Comparison of ENCODE assay signal across 17 cellular contexts in genomic region chr10:78545756-78546155, GRCh38.
DNase-seq lines count a peak whose midpoint lies in the region; ATAC-seq and TF ChIP-seq lines count a peak whose summit lies in the region.
"Had no signal": no experiment of that assay in that cellular context is flagged by ENCODE, and none has a peak within 500 bp of the region (broad histone marks: within the 10 kb centered on the region; RNA-seq: fewer than 3 reads in every experiment).

No MANE protein-coding gene starts in this region.

- no peaks in the 10 kb centered on the region for H3K79me2 ChIP-seq in PC-3 (ENCODE audit: low read length)

- no peaks in the 10 kb centered on the region for H3K9me3 ChIP-seq in PC-3 (ENCODE audit: low read length)
- H3K9me3 ChIP-seq: MG63 had no signal

- peaks cover 16% of the 10 kb centered on the region for H3K27me3 Mint-ChIP-seq in nephron (ENCODE audit: low read depth)

- POLR2A ChIA-PET in PC-3 (lab: Charles Lee; ENCODE audit: unreplicated experiment), result interaction anchor here (0.7 kb wide), 1 partner anchor 21 kb away, joined by 4 read pairs; no protein-coding TSS in a partner anchor

- peak overlapping the region in 2 of 3 experiments; percentile 65 to 73 for H3K27ac Mint-ChIP-seq in nephron
- H3K27ac Mint-ChIP-seq: T-helper 1 cell treated with Interleukin-12 subunit alpha and Interleukin-12 subunit beta and Interleukin-4 antibody, amounts not matched to agents 30 μg/mL and 1 μg/mL, for 36 hours had no signal

- no peak overlapping the region for H3K9ac ChIP-seq in PC-3 (ENCODE audit: low read length)

- no peaks in the 10 kb centered on the region for H3K36me3 ChIP-seq in PC-3 (ENCODE audit: low read depth, low read length)
- H3K36me3 ChIP-seq: MG63 had no signal

- no peak overlapping the region for H3K4me2 ChIP-seq in PC-3 (ENCODE audit: low read length)

- intact Hi-C loops in PC-3 (cut with micrococcal nuclease), result no loop called here

- CTCF ChIA-PET in PC-3 (lab: Charles Lee), result no interaction called here

- BruUV-seq in PC-3 (replicated peaks; lab: Mats Ljungman, UMichigan), result no TSS peak

- no peak for TF ChIP-seq EP300 in Ishikawa (IDR thresholded peaks at IDR 0.05; ENCODE audit: borderline replicate concordance)

- peak overlapping the region; percentile 19 for H2AFZ ChIP-seq in PC-3 (ENCODE audit: low read length)

- H3K9me2 ChIP-seq in PC-3 (replicated peaks; ENCODE audit: low read length), result 0 out of 2 replicates have a peak, but pooled peaks cover 1% of the 10 kb centered on the region

- H4K20me1 ChIP-seq in PC-3 (ENCODE audit: low read length), result no peaks in the 10 kb centered on the region

- DNase-seq in NCI-H748 (lab: John Stamatoyannopoulos, UW; ENCODE audit: unreplicated experiment) (peak; percentile 3), NCI-H748 treated with DMSO at 0.1 percent for 48 hours (lab: John Stamatoyannopoulos, UW) (no peak), PC-3 (no peak), activated T-cell treated with anti-CD3 and anti-CD28 coated beads for 4 hours (no peak), SK-N-DZ (ENCODE audit: low spot score) (no peak)
- DNase-seq: DMS153, H7, KG1, MG63, NCI-H1105, NCI-H1694, NCI-H2107, Right ventricle myocardium superior had no signal

- H3K9me3 Mint-ChIP-seq in nephron, result no peaks in the 10 kb centered on the region
- H3K9me3 Mint-ChIP-seq: T-helper 1 cell treated with Interleukin-12 subunit alpha and Interleukin-12 subunit beta and Interleukin-4 antibody, amounts not matched to agents 30 μg/mL and 1 μg/mL, for 36 hours had no signal

- peaks cover 66% of the 10 kb centered on the region for H3K4me1 Mint-ChIP-seq in nephron

- peaks cover 20% of the 10 kb centered on the region for H3K4me1 ChIP-seq in PC-3 (ENCODE audit: insufficient read depth, low read length)

- H3K4me3 ChIP-seq in PC-3 (ENCODE audit: low read length), result no peak overlapping the region
- H3K4me3 ChIP-seq: MG63 had no signal

- TF ChIP-seq CTCF in PC-3 (conservative IDR thresholded peaks at IDR 0.05; ENCODE audit: low read depth, low read length), result no peak
- no peak for TF ChIP-seq CTCF in nephron (IDR thresholded peaks at IDR 0.05; ENCODE audit: unreplicated experiment in 3 of 3)

- H3K36me3 Mint-ChIP-seq in nephron (ENCODE audit: low read depth), result no peaks in the 10 kb centered on the region

- no peak for TF ChIP-seq RAD21 in Ishikawa (IDR thresholded peaks at IDR 0.05; ENCODE audit: low read depth)

- peaks cover 7% of the 10 kb centered on the region for H3F3A ChIP-seq in PC-3 (ENCODE audit: low read length, unreplicated experiment)

- ATAC-seq in PC-3, result no peak

- no peak overlapping the region for H3K4me3 Mint-ChIP-seq in nephron
- H3K4me3 Mint-ChIP-seq: T-helper 1 cell treated with Interleukin-12 subunit alpha and Interleukin-12 subunit beta and Interleukin-4 antibody, amounts not matched to agents 30 μg/mL and 1 μg/mL, for 36 hours had no signal

- H3K27me3 ChIP-seq in PC-3 (ENCODE audit: low read length), result peaks cover 47% of the 10 kb centered on the region
- H3K27me3 ChIP-seq: MG63 had no signal

- H3K27ac ChIP-seq in PC-3 (ENCODE audit: low read length), result no peak overlapping the region
- H3K27ac ChIP-seq: C4-2B had no signal

TF ChIP-seq in Ishikawa, 13 proteins besides CTCF, POLR2A, EP300 and RAD21:
- TF ChIP-seq CEBPB (IDR thresholded peaks at IDR 0.05) (no peak), YY1 (IDR thresholded peaks at IDR 0.05; ENCODE audit: low read depth) (peak; percentile 86)
TF ChIP-seq in Ishikawa: peak in this region for 1.
